ENCODE assay signal across 1 cellular context in the genomic region with DNA sequence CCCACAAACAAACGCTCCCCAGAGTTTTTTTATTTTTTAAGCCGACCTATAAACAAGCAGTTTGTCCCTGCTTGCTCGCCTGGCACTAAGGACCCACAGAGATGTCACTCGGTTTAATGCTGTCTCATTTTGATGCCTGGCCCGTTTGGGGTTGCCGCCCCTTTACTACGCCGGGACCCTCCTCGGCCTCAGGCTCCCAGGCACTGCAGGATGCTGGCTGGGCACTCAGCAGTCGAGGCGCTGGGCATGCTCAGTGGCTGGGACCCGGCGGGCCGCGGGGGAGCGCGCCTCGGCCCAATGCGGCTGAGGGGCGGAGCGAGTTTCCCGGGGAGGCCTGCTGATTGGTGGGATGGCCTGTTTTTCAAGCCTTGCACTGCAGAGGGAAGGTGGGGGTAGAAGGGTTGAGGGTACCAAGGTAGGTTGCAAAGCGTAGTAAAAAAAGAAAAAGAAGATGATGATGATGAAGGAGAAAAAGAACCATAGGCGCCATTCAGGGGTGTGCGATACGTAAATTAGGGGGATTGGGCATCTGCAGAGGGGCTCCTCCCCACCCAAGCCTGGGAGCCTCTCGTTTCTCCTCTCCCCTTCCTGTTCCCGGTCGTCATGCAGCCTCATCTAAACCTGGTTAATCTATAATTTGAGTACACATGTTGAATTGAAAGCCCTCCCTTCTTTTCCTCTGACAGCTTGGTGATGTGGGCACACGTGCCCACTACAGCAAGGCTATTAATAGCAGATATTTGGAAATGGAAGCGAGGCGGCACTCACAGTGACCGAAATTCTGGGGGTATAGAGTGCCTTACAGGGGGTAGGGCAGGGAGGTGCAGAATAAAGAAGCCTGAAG.
TF ChIP-seq lines count a peak whose summit lies in the region.

No MANE protein-coding gene starts in this region.

TF ChIP-seq in WTC11, 78 proteins besides CTCF, POLR2A, EP300 and RAD21 (continued from another document):
- TF ChIP-seq, protein P1, sequence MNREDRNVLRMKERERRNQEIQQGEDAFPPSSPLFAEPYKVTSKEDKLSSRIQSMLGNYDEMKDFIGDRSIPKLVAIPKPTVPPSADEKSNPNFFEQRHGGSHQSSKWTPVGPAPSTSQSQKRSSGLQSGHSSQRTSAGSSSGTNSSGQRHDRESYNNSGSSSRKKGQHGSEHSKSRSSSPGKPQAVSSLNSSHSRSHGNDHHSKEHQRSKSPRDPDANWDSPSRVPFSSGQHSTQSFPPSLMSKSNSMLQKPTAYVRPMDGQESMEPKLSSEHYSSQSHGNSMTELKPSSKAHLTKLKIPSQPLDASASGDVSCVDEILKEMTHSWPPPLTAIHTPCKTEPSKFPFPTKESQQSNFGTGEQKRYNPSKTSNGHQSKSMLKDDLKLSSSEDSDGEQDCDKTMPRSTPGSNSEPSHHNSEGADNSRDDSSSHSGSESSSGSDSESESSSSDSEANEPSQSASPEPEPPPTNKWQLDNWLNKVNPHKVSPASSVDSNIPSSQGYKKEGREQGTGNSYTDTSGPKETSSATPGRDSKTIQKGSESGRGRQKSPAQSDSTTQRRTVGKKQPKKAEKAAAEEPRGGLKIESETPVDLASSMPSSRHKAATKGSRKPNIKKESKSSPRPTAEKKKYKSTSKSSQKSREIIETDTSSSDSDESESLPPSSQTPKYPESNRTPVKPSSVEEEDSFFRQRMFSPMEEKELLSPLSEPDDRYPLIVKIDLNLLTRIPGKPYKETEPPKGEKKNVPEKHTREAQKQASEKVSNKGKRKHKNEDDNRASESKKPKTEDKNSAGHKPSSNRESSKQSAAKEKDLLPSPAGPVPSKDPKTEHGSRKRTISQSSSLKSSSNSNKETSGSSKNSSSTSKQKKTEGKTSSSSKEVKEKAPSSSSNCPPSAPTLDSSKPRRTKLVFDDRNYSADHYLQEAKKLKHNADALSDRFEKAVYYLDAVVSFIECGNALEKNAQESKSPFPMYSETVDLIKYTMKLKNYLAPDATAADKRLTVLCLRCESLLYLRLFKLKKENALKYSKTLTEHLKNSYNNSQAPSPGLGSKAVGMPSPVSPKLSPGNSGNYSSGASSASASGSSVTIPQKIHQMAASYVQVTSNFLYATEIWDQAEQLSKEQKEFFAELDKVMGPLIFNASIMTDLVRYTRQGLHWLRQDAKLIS (CRISPR knock-in tag; IDR thresholded peaks at IDR 0.05; ENCODE audit: borderline replicate concordance) = peak; percentile 24; the same call in 1 of the 2 replicates
- TF ChIP-seq TP53 (CRISPR knock-in tag; IDR thresholded peaks at IDR 0.05) = peak; percentile 74; the same call in 1 of the 2 replicates
- TF ChIP-seq GABPB1 (CRISPR knock-in tag; IDR thresholded peaks at IDR 0.05) = no peak
